ENCODE assay signal across 13 cellular contexts in the genomic region with DNA sequence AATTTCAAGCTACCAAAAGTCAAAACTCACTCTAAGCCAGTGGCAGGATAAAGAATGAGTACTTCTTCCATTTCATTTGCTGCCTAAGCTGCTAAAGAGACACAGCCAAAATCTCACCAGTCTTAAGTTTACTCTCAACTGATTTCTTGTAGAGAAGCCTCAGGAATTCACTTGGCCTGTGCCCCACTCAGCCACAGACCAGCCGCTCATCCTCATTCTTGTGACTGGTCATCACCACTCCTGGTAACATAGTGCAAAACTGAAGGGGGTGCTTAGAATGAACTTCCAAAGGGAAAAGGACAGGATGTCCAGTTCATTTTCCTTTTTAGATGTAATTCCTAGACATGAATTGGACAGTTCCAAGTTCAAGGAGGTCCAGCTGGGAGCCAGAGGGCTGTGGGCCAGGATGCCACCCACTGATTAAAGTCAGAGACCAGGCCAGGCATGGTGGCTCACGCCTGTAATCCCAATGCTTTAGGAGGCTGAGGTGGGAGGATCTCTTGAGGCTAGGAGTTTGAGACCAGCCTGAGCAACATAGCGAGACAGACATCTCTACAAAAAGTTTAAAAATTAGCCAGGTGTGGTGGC.
DNase-seq lines count a peak whose midpoint lies in the region; ATAC-seq, FAIRE-seq and TF ChIP-seq lines count a peak whose summit lies in the region.
"Had no signal": no experiment of that assay in that cellular context is flagged by ENCODE, and none has a peak within 500 bp of the region (broad histone marks: within the 10 kb centered on the region; RNA-seq: fewer than 3 reads in every experiment).

No MANE protein-coding gene starts in this region.

- no peaks in the 10 kb centered on the region for H3K36me3 ChIP-seq in BJ (ENCODE audit: control insufficient read depth, insufficient read depth, low read length)
- no peaks in the 10 kb centered on the region for H3K36me3 ChIP-seq in esophagus squamous epithelium
- no peaks in the 10 kb centered on the region for H3K36me3 ChIP-seq in vagina

- peak overlapping the region; percentile 32 to 71 (median 57) for H3K27ac ChIP-seq in esophagus squamous epithelium
- no peak overlapping the region for H3K27ac ChIP-seq in vagina
- H3K27ac ChIP-seq: SK-N-MC had no signal

- H3K27me3 ChIP-seq in BJ (ENCODE audit: control insufficient read depth, insufficient read depth, low read length) (0 out of 2 replicates have a peak, but pooled peaks cover 2% of the 10 kb centered on the region), esophagus squamous epithelium (no peaks in the 10 kb centered on the region), vagina (no peaks in the 10 kb centered on the region)

- TF ChIP-seq POLR2A in esophagus squamous epithelium (IDR thresholded peaks at IDR 0.05), result no peak
- no peak for TF ChIP-seq POLR2A in vagina (IDR thresholded peaks at IDR 0.05)

- DNase-seq in BJ (ENCODE audit: low read depth) (peak; percentile 60), RCC 7860 (ENCODE audit: low spot score) (peak; percentile 74), esophagus squamous epithelium (lab: John Stamatoyannopoulos, UW) (no peak), renal cortical epithelial cell (ENCODE audit: low read depth) (peak; percentile 65), vagina (ENCODE audit: extremely low spot score in 2 of 2) (no peak), NCI-H146 treated with DMSO at 0.1 percent for 48 hours (lab: John Stamatoyannopoulos, UW; ENCODE audit: unreplicated experiment) (no peak)
- DNase-seq in stimulated activated effector memory CD8-positive, alpha-beta T cell treated with anti-CD3 and anti-CD28 coated beads, Interleukin-12 subunit alpha, Interleukin-12 subunit beta, amount 100 ng/mL, for 72 hours (ENCODE audit: low spot score in 2 of 2), result no peak
- DNase-seq: activated CD4-positive, alpha-beta T cell treated with anti-CD3 and anti-CD28 coated beads, Interleukin-2, amount 50 U/mL, for 1 hour; activated gamma-delta T cell treated with Interleukin-2 at 50 U/mL for 16 hours; CD8-positive, alpha-beta memory T cell had no signal

- FAIRE-seq in RCC 7860 (lab: Jason Lieb, UNC), result peak; percentile 87

- intact Hi-C loops in esophagus squamous epithelium (cut with DNase I), result no loop called here
- intact Hi-C loops in vagina (cut with DNase I), result no loop called here

- H3K4me1 ChIP-seq in esophagus squamous epithelium, result peaks cover 13 to 23% (median 17%) of the 10 kb centered on the region in 3 donors
- H3K4me1 ChIP-seq in vagina, result peaks cover 10% of the 10 kb centered on the region

- 65 to 88% methylated on average over 3 of the region's 3 CpGs for WGBS in esophagus squamous epithelium, 2 donors

- POLR2A ChIA-PET in BJ (lab: Charles Lee), result no interaction called here

- no peaks in the 10 kb centered on the region for H3K9me3 Mint-ChIP-seq in stimulated activated effector memory CD8-positive, alpha-beta T cell treated with anti-CD3 and anti-CD28 coated beads, Interleukin-12 subunit alpha, Interleukin-12 subunit beta, amount 100 ng/mL, for 72 hours

- CTCF ChIA-PET in BJ (lab: Yijun Ruan, JAX), result interaction anchor here (1.1 to 1.5 kb wide), 4 partner anchors 13 to 127 kb away, joined by 4 to 5 read pairs (median 4); no protein-coding TSS in a partner anchor

- no peak overlapping the region for H3K4me3 Mint-ChIP-seq in stimulated activated effector memory CD8-positive, alpha-beta T cell treated with anti-CD3 and anti-CD28 coated beads, Interleukin-12 subunit alpha, Interleukin-12 subunit beta, amount 100 ng/mL, for 72 hours
- H3K4me3 Mint-ChIP-seq: CD8-positive, alpha-beta memory T cell; stimulated activated memory B cell treated with anti-CD40 and anti-IgM and Interleukin-4, amounts not matched to agents 10 μg/mL and 1 μg/mL and 100 μg/mL, for 72 hours had no signal

- no peaks in the 10 kb centered on the region for H3K4me1 Mint-ChIP-seq in stimulated activated effector memory CD8-positive, alpha-beta T cell treated with anti-CD3 and anti-CD28 coated beads, Interleukin-12 subunit alpha, Interleukin-12 subunit beta, amount 100 ng/mL, for 72 hours
- H3K4me1 Mint-ChIP-seq: CD8-positive, alpha-beta memory T cell; stimulated activated memory B cell treated with anti-CD40 and anti-IgM and Interleukin-4, amounts not matched to agents 10 μg/mL and 1 μg/mL and 100 μg/mL, for 72 hours had no signal

- H3K9me3 ChIP-seq in esophagus squamous epithelium (no peaks in the 10 kb centered on the region), vagina (no peaks in the 10 kb centered on the region)

- TF ChIP-seq CTCF in BJ (IDR thresholded peaks at IDR 0.05; ENCODE audit: insufficient read depth, low read depth, low read length) (no peak), esophagus squamous epithelium (IDR thresholded peaks at IDR 0.05) (no peak), vagina (IDR thresholded peaks at IDR 0.05) (no peak)

- no peak overlapping the region for H3K27ac Mint-ChIP-seq in stimulated activated effector memory CD8-positive, alpha-beta T cell treated with anti-CD3 and anti-CD28 coated beads, Interleukin-12 subunit alpha, Interleukin-12 subunit beta, amount 100 ng/mL, for 72 hours
- H3K27ac Mint-ChIP-seq: CD8-positive, alpha-beta memory T cell; stimulated activated memory B cell treated with anti-CD40 and anti-IgM and Interleukin-4, amounts not matched to agents 10 μg/mL and 1 μg/mL and 100 μg/mL, for 72 hours had no signal

- H3K4me3 ChIP-seq in BJ (ENCODE audit: low read depth, low read length), result no peak overlapping the region
- H3K4me3 ChIP-seq in esophagus squamous epithelium, result no peak overlapping the region
- no peak overlapping the region for H3K4me3 ChIP-seq in vagina
- H3K4me3 ChIP-seq: SK-N-MC had no signal

- ATAC-seq in stimulated activated effector memory CD8-positive, alpha-beta T cell treated with anti-CD3 and anti-CD28 coated beads, Interleukin-12 subunit alpha, Interleukin-12 subunit beta, amount 100 ng/mL, for 72 hours, result no peak
- ATAC-seq in HG03280 (IDR thresholded peaks at IDR 0.05; ENCODE audit: unreplicated experiment), result no peak
- ATAC-seq: stimulated activated memory B cell treated with anti-CD40 and anti-IgM and Interleukin-4, amounts not matched to agents 10 μg/mL and 1 μg/mL and 100 μg/mL, for 72 hours had no signal

- no peaks in the 10 kb centered on the region for H3K36me3 Mint-ChIP-seq in stimulated activated effector memory CD8-positive, alpha-beta T cell treated with anti-CD3 and anti-CD28 coated beads, Interleukin-12 subunit alpha, Interleukin-12 subunit beta, amount 100 ng/mL, for 72 hours
- H3K36me3 Mint-ChIP-seq: CD8-positive, alpha-beta memory T cell; stimulated activated memory B cell treated with anti-CD40 and anti-IgM and Interleukin-4, amounts not matched to agents 10 μg/mL and 1 μg/mL and 100 μg/mL, for 72 hours had no signal

Comparison
In these comparisons a context has a peak if more than half of its experiments do, and no peak if none do; other contexts are left out.
1. DNase-seq: peak in BJ (single experiment), RCC 7860 (single experiment) and renal cortical epithelial cell (single experiment); none in esophagus squamous epithelium (single experiment), vagina (0 of 2), stimulated activated effector memory CD8-positive, alpha-beta T cell treated with anti-CD3 and anti-CD28 coated beads, Interleukin-12 subunit alpha, Interleukin-12 subunit beta, amount 100 ng/mL, for 72 hours (0 of 2) and NCI-H146 treated with DMSO at 0.1 percent for 48 hours (single experiment).